2 cellular contexts compared by ENCODE assay signal in the genomic region with DNA sequence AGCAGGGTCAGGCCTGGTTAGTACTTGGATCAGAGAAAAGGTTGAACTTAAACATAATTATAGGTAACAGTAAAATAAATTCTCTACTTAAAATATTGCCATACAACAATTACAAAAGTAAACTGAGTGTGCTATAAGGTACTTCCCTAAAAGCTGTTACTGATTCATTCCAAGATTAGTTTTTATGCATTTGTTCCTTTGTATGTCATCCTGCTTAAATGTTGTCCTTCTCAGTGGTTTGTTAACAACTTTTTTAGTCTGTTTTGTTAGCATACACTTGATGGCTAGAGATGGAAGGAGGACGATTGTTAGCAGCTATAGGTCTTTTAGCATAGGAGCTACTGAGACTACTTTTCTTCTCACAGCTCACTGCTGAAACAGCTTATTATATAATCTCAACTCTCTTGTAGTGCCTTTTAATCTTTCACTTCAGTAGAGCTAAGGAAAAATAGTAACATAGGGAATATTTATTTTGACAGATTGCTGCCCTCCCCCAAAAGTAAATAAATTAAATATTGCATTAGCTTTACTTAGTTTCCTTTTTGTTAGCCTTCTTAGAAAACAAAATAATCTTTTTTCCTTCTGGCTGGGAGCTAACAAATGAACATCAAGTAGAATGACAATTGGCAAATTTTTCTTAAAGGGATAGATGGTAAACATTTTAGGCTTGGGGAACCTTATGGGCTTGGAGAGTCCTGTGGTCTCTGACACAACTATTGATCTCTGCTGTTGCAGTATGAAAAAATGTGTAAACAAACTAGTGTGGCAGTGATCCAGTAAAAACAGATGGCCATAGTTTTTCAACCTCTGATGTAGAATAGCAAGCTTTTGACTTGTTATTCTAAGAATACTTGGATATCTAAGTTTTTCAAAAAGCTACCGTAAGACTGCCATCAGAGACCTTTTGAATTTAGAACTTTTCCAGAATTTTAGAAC.
A peak's percentile ranks its signal among the peaks of the same experiment; 100 is the strongest.
TF ChIP-seq lines count a peak whose summit lies in the region.

No MANE protein-coding gene starts in this region.

TF ChIP-seq in GM12878, 131 proteins besides CTCF, POLR2A, EP300 and RAD21:
- TF ChIP-seq ZNF24 (IDR thresholded peaks at IDR 0.05): 0 out of 2 replicates have a peak, but pooled peaks have one; percentile 15
- peak; percentile 67 for TF ChIP-seq JUNB (IDR thresholded peaks at IDR 0.05)
- TF ChIP-seq, protein P1, sequence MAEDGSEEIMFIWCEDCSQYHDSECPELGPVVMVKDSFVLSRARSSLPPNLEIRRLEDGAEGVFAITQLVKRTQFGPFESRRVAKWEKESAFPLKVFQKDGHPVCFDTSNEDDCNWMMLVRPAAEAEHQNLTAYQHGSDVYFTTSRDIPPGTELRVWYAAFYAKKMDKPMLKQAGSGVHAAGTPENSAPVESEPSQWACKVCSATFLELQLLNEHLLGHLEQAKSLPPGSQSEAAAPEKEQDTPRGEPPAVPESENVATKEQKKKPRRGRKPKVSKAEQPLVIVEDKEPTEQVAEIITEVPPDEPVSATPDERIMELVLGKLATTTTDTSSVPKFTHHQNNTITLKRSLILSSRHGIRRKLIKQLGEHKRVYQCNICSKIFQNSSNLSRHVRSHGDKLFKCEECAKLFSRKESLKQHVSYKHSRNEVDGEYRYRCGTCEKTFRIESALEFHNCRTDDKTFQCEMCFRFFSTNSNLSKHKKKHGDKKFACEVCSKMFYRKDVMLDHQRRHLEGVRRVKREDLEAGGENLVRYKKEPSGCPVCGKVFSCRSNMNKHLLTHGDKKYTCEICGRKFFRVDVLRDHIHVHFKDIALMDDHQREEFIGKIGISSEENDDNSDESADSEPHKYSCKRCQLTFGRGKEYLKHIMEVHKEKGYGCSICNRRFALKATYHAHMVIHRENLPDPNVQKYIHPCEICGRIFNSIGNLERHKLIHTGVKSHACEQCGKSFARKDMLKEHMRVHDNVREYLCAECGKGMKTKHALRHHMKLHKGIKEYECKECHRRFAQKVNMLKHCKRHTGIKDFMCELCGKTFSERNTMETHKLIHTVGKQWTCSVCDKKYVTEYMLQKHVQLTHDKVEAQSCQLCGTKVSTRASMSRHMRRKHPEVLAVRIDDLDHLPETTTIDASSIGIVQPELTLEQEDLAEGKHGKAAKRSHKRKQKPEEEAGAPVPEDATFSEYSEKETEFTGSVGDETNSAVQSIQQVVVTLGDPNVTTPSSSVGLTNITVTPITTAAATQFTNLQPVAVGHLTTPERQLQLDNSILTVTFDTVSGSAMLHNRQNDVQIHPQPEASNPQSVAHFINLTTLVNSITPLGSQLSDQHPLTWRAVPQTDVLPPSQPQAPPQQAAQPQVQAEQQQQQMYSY (CRISPR knock-in tag; IDR thresholded peaks at IDR 0.05): no peak
- no peak for TF ChIP-seq KAT2A (conservative IDR thresholded peaks at IDR 0.05; ENCODE audit: control insufficient read depth, low read depth, low read length)
- peak; percentile 48 for TF ChIP-seq RUNX3 (IDR thresholded peaks at IDR 0.05; ENCODE audit: low read length)

TF ChIP-seq in HepG2, 621 proteins besides CTCF, POLR2A, EP300 and RAD21:
- TF ChIP-seq FOXP1 (IDR thresholded peaks at IDR 0.05): peak; percentile 25; the same call in 1 of the 2 replicates
- peak; percentile 63; the same call in 1 of the 2 replicates for TF ChIP-seq FOXP1 (CRISPR knock-in tag; IDR thresholded peaks at IDR 0.05)
- TF ChIP-seq ZBTB7A (CRISPR knock-in tag; IDR thresholded peaks at IDR 0.05): no peak
- 0 out of 2 replicates have a peak, but pooled peaks have one; percentile 36 for TF ChIP-seq GATAD2A (CRISPR knock-in tag; IDR thresholded peaks at IDR 0.05)
- TF ChIP-seq ZNF337 (CRISPR knock-in tag; IDR thresholded peaks at IDR 0.05; ENCODE audit: borderline replicate concordance, low read depth): no peak
- TF ChIP-seq MAFG (CRISPR knock-in tag; IDR thresholded peaks at IDR 0.05): no peak
- no peak for TF ChIP-seq ZNF143 (CRISPR knock-in tag; IDR thresholded peaks at IDR 0.05)
- TF ChIP-seq MEIS1 (CRISPR knock-in tag; IDR thresholded peaks at IDR 0.05; ENCODE audit: borderline replicate concordance): no peak
TF ChIP-seq in HepG2: peak in this region for 2.
